1 cellular context compared by ENCODE assay signal in genomic region chr2:65438137-65438899, GRCh38.
TF ChIP-seq lines count a peak whose summit lies in the region.

No MANE protein-coding gene starts in this region.

TF ChIP-seq in HepG2, 621 proteins besides CTCF, POLR2A, EP300 and RAD21 (continued from another document and continues in another):
- no peak for TF ChIP-seq E2F5 (CRISPR knock-in tag; conservative IDR thresholded peaks at IDR 0.05)
- TF ChIP-seq MIXL1 (CRISPR knock-in tag; IDR thresholded peaks at IDR 0.05) = 0 out of 2 replicates have a peak, but pooled peaks have one; percentile 9
- TF ChIP-seq ZNF546 (CRISPR knock-in tag; conservative IDR thresholded peaks at IDR 0.05) = 0 out of 2 replicates have a peak, but pooled peaks have one; percentile 15
- TF ChIP-seq ZBTB33 (CRISPR knock-in tag; IDR thresholded peaks at IDR 0.05) = no peak
- TF ChIP-seq ATF1 (CRISPR knock-in tag; IDR thresholded peaks at IDR 0.05) = no peak
- TF ChIP-seq CSRNP2 (CRISPR knock-in tag; conservative IDR thresholded peaks at IDR 0.05; ENCODE audit: low read depth) = no peak
- no peak for TF ChIP-seq TBX3 (IDR thresholded peaks at IDR 0.05; ENCODE audit: borderline replicate concordance)
- no peak for TF ChIP-seq ZIK1 (CRISPR knock-in tag; IDR thresholded peaks at IDR 0.05; ENCODE audit: borderline replicate concordance, low read depth)
- no peak for TF ChIP-seq GMEB1 (CRISPR knock-in tag; IDR thresholded peaks at IDR 0.05; ENCODE audit: borderline replicate concordance)
- TF ChIP-seq JUNB (CRISPR knock-in tag; IDR thresholded peaks at IDR 0.05; ENCODE audit: borderline replicate concordance) = no peak
- TF ChIP-seq CCDC6 (CRISPR knock-in tag; IDR thresholded peaks at IDR 0.05) = 0 out of 2 replicates have a peak, but pooled peaks have one; percentile 32
- no peak for TF ChIP-seq GRHL1 (CRISPR knock-in tag; conservative IDR thresholded peaks at IDR 0.05)
- TF ChIP-seq ZNF451 (CRISPR knock-in tag; IDR thresholded peaks at IDR 0.05) = no peak
- no peak for TF ChIP-seq THRA (CRISPR knock-in tag; IDR thresholded peaks at IDR 0.05; ENCODE audit: borderline replicate concordance)
- no peak for TF ChIP-seq ZSCAN5A (CRISPR knock-in tag; IDR thresholded peaks at IDR 0.05; ENCODE audit: borderline replicate concordance)
- peak; percentile 57; the same call in 1 of the 2 replicates for TF ChIP-seq ARID5B (CRISPR knock-in tag; IDR thresholded peaks at IDR 0.05)
- no peak for TF ChIP-seq RFX1 (IDR thresholded peaks at IDR 0.05)
- peak in 1 of 2 experiments; percentile 16; a peak in 1 of 4 replicates for TF ChIP-seq HMGXB4 (CRISPR knock-in tag; IDR thresholded peaks at IDR 0.05; ENCODE audit: borderline replicate concordance in 1 of 2, low read depth in 1 of 2)
- peak; percentile 55 for TF ChIP-seq RARA (CRISPR knock-in tag; IDR thresholded peaks at IDR 0.05)
- no peak for TF ChIP-seq MXD3 (CRISPR knock-in tag; IDR thresholded peaks at IDR 0.05)
- no peak for TF ChIP-seq NCOA1 (CRISPR knock-in tag; IDR thresholded peaks at IDR 0.05)
- no peak for TF ChIP-seq ZNF674 (CRISPR knock-in tag; IDR thresholded peaks at IDR 0.05; ENCODE audit: low read depth)
- TF ChIP-seq ZBTB21 (CRISPR knock-in tag; IDR thresholded peaks at IDR 0.05) = no peak
- no peak for TF ChIP-seq NFIB (CRISPR knock-in tag; IDR thresholded peaks at IDR 0.05; ENCODE audit: borderline replicate concordance)
- no peak for TF ChIP-seq JARID2 (CRISPR knock-in tag; IDR thresholded peaks at IDR 0.05; ENCODE audit: insufficient replicate concordance)
- no peak for TF ChIP-seq GTF2F1 (IDR thresholded peaks at IDR 0.05; ENCODE audit: low read length)
- TF ChIP-seq EED (CRISPR knock-in tag; IDR thresholded peaks at IDR 0.05) = no peak
- peak; percentile 18; the same call in 1 of the 2 replicates for TF ChIP-seq YEATS4 (CRISPR knock-in tag; IDR thresholded peaks at IDR 0.05; ENCODE audit: borderline replicate concordance)
- TF ChIP-seq IRF2 (CRISPR knock-in tag; IDR thresholded peaks at IDR 0.05) = peak; percentile 15; the same call in 1 of the 2 replicates
- no peak for TF ChIP-seq ZNF510 (CRISPR knock-in tag; IDR thresholded peaks at IDR 0.05; ENCODE audit: low read depth)
- TF ChIP-seq ZBTB10 (CRISPR knock-in tag; IDR thresholded peaks at IDR 0.05; ENCODE audit: borderline replicate concordance) = no peak
- no peak for TF ChIP-seq KLF6 (CRISPR knock-in tag; IDR thresholded peaks at IDR 0.05)
- no peak for TF ChIP-seq ZNF331 (CRISPR knock-in tag; IDR thresholded peaks at IDR 0.05)
- TF ChIP-seq KLF16 (CRISPR knock-in tag; IDR thresholded peaks at IDR 0.05) = peak in 1 of 2 experiments; percentile 18; a peak in 2 of 4 replicates
- no peak for TF ChIP-seq CHCHD3 (CRISPR knock-in tag; IDR thresholded peaks at IDR 0.05)
- TF ChIP-seq RXRA (CRISPR knock-in tag; IDR thresholded peaks at IDR 0.05) = peak; percentile 42; the same call in 1 of the 2 replicates
- TF ChIP-seq ZNF24 (IDR thresholded peaks at IDR 0.05) = no peak
- no peak for TF ChIP-seq ZNF891 (CRISPR knock-in tag; IDR thresholded peaks at IDR 0.05)
- TF ChIP-seq KDM3A (CRISPR knock-in tag; IDR thresholded peaks at IDR 0.05; ENCODE audit: low read depth) = no peak
- no peak for TF ChIP-seq NR0B2 (CRISPR knock-in tag; IDR thresholded peaks at IDR 0.05)
- no peak for TF ChIP-seq SNRNP70 (IDR thresholded peaks at IDR 0.05; ENCODE audit: low read depth, low read length)
